24 cellular contexts compared by ENCODE assay signal in the genomic region with DNA sequence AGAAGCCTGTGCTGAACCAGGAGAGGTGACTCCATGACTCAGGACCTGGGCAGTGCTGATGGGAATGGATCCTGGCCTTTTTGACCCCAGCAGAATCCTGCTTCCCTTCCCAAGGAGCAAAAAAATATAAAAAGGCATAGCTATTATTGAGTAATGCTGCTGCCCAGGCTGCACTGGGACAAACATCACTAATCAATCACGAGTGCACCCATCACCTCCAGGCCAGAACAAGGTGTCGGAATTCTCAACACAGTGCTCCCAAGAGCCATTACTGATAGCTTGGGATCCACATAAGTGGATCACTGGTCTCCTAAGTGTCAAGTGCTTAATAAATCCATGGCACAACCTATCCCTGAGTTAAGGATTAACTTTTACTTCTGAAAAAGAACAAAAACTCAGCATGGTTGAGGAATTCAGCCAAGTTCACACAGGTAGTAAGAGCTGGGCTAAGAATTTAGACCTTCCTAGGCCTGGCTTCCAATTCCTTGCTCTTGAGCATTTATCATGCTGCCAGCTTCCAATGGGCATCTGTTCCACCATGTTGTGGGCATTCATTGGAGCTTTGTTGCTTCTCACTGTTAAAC. TPM values are rescaled to one million over a fixed set of nuclear protein-coding genes. Genes with fewer than 3 reads are reported as not detected.
DNase-seq lines count a peak whose midpoint lies in the region; ATAC-seq and TF ChIP-seq lines count a peak whose summit lies in the region.
"Had no signal": no experiment of that assay in that cellular context is flagged by ENCODE, and none has a peak within 500 bp of the region (broad histone marks: within the 10 kb centered on the region; RNA-seq: fewer than 3 reads in every experiment).

No MANE protein-coding gene starts in this region.

- H2BK120ac ChIP-seq in neuronal stem cell (ENCODE audit: low read depth, low read length) = no peak overlapping the region

- H3K27me3 Mint-ChIP-seq in GM23338 (ENCODE audit: insufficient read depth, low read depth, poor library complexity) = peaks cover 14% of the 10 kb centered on the region
- H3K27me3 Mint-ChIP-seq in naive B cell = no peaks in the 10 kb centered on the region
- peaks cover 5% of the 10 kb centered on the region for H3K27me3 Mint-ChIP-seq in glutamatergic neuron (ENCODE audit: unreplicated experiment)
- H3K27me3 Mint-ChIP-seq: B cell had no signal

- no peak overlapping the region for H2BK15ac ChIP-seq in neuronal stem cell (ENCODE audit: low read length)

- 0 out of 2 replicates have a peak overlapping the region, but pooled peaks have one; percentile 52 for H2AFZ ChIP-seq in GM23338
- no peak overlapping the region for H2AFZ ChIP-seq in neuronal stem cell (ENCODE audit: low read length)

- H4K91ac ChIP-seq in neuronal stem cell (ENCODE audit: low read depth, low read length, poor library complexity) = no peak overlapping the region

- H3K9me3 Mint-ChIP-seq in GM23338 (no peaks in the 10 kb centered on the region), naive B cell (no peaks in the 10 kb centered on the region), glutamatergic neuron (ENCODE audit: unreplicated experiment) (peaks cover 8% of the 10 kb centered on the region)

- H3K4me1 ChIP-seq in BLaER1 = peaks cover 62% of the 10 kb centered on the region
- peaks cover 41% of the 10 kb centered on the region for H3K4me1 ChIP-seq in GM23338 (ENCODE audit: insufficient read depth)
- peaks cover 29% of the 10 kb centered on the region for H3K4me1 ChIP-seq in iPS-18a (ENCODE audit: control insufficient read depth, low read depth, low read length)
- H3K4me1 ChIP-seq in neuronal stem cell (ENCODE audit: control insufficient read depth in 2 of 2, insufficient read depth in 1 of 2, low read depth in 1 of 2, low read length in 2 of 2) = peaks cover 28 to 29% of the 10 kb centered on the region in 2 donors

- H3K9me2 ChIP-seq in GM23338 (ENCODE audit: insufficient read depth) = no peaks in the 10 kb centered on the region
- H3K9me2 ChIP-seq: SK-N-SH had no signal

- no peak overlapping the region for H3K23ac ChIP-seq in neuronal stem cell (ENCODE audit: low read depth, low read length, poor library complexity)

- ATAC-seq in GM23338 = no peak
- ATAC-seq in naive B cell (ENCODE audit: low read depth in 2 of 2) = no peak
- no peak for ATAC-seq in HG03025 (IDR thresholded peaks at IDR 0.05; ENCODE audit: low FRiP score, unreplicated experiment)
- ATAC-seq: K562 had no signal

- no peak overlapping the region for H2AK5ac ChIP-seq in neuronal stem cell (ENCODE audit: low read depth, low read length)

- H3K79me1 ChIP-seq in neuronal stem cell (ENCODE audit: low read depth, low read length) = no peaks in the 10 kb centered on the region

- H3K4me2 ChIP-seq in BLaER1 (peak overlapping the region; percentile 97), GM23338 (peak overlapping the region; percentile 64), neuronal stem cell (ENCODE audit: insufficient read depth, low read length, poor library complexity, severe bottlenecking) (no peak overlapping the region)
- H3K4me2 ChIP-seq: SK-N-SH had no signal

- H3K9me3 ChIP-seq in BLaER1 (no peaks in the 10 kb centered on the region), iPS-18a (ENCODE audit: control insufficient read depth, low read depth, low read length) (no peaks in the 10 kb centered on the region), neuronal stem cell (replicated peaks in 1 of 2; ENCODE audit: control insufficient read depth in 2 of 2, insufficient read depth in 1 of 2, low read depth in 1 of 2, low read length in 2 of 2) (no peaks in the 10 kb centered on the region)
- H3K9me3 ChIP-seq: SK-N-SH had no signal

- H3K4me1 Mint-ChIP-seq in GM23338 (peaks cover 50% of the 10 kb centered on the region), naive B cell (peaks cover 36 to 48% (median 37%) of the 10 kb centered on the region in 3 donors), glutamatergic neuron (ENCODE audit: low read depth, unreplicated experiment) (peaks cover 8% of the 10 kb centered on the region)

- H3K79me2 ChIP-seq in GM23338 (replicated peaks; ENCODE audit: insufficient read depth) = no peaks in the 10 kb centered on the region

- H3K18ac ChIP-seq in neuronal stem cell (ENCODE audit: low read length) = no peak overlapping the region

- H3K27me3 ChIP-seq in BLaER1 (no peaks in the 10 kb centered on the region), GM23338 (ENCODE audit: insufficient read depth) (no peaks in the 10 kb centered on the region), iPS-18a (ENCODE audit: control insufficient read depth, insufficient read depth, low read length) (no peaks in the 10 kb centered on the region), neuronal stem cell (ENCODE audit: control insufficient read depth in 3 of 3, insufficient read depth in 3 of 3, low read depth in 1 of 3, low read length in 3 of 3) (no peaks in the 10 kb centered on the region)

- H4K8ac ChIP-seq in neuronal stem cell (ENCODE audit: low read depth, low read length) = no peak overlapping the region

- H2BK12ac ChIP-seq in neuronal stem cell (ENCODE audit: low read length) = no peak overlapping the region

- no peak overlapping the region for H3K27ac Mint-ChIP-seq in GM23338
- H3K27ac Mint-ChIP-seq in naive B cell = peak overlapping the region in 4 of 6 donors; percentile 15 to 53 (median 38)
- H3K27ac Mint-ChIP-seq in glutamatergic neuron (ENCODE audit: unreplicated experiment) = no peak overlapping the region
- H3K27ac Mint-ChIP-seq: B cell had no signal

- no peak overlapping the region for H3K27ac ChIP-seq in BLaER1
- H3K27ac ChIP-seq in GM23338 (ENCODE audit: low read depth) = no peak overlapping the region
- H3K27ac ChIP-seq in iPS-18a (ENCODE audit: low read length) = no peak overlapping the region
- H3K27ac ChIP-seq in neuronal stem cell (replicated peaks; ENCODE audit: low read length) = no peak overlapping the region

- no peak overlapping the region for H3K9ac ChIP-seq in BLaER1
- no peak overlapping the region for H3K9ac ChIP-seq in iPS-18a (ENCODE audit: low read length)
- H3K9ac ChIP-seq in neuronal stem cell (ENCODE audit: low read depth, low read length, poor library complexity) = no peak overlapping the region
- H3K9ac ChIP-seq: SK-N-SH had no signal

- H3K14ac ChIP-seq in neuronal stem cell (ENCODE audit: low read length) = no peak overlapping the region

- H3K4me3 ChIP-seq in BLaER1 (no peak overlapping the region), GM23338 (no peak overlapping the region), iPS-18a (ENCODE audit: low read length) (peak overlapping the region; percentile 11), neuronal stem cell (ENCODE audit: low read length in 2 of 2) (no peak overlapping the region)
- H3K4me3 ChIP-seq: K562 had no signal

- H3F3A ChIP-seq in GM23338 (replicated peaks; ENCODE audit: low read depth) = peaks cover 7% of the 10 kb centered on the region; the same call in 1 of the 2 replicates

- no peak overlapping the region for H2BK5ac ChIP-seq in neuronal stem cell (ENCODE audit: low read length)

- H3K4ac ChIP-seq in neuronal stem cell (ENCODE audit: low read length) = no peak overlapping the region

- no peak for DNase-seq in GM23338 (ENCODE audit: low spot score)
- no peak for DNase-seq in naive B cell
- DNase-seq in amygdala (lab: John Stamatoyannopoulos, UW) = no peak
- no peak for DNase-seq in glutamatergic neuron
- DNase-seq in neuronal stem cell (ENCODE audit: low spot score) = no peak
- DNase-seq: Calu3, DMS79 treated with DMSO at 0.1 percent for 48 hours, GF-D8, GOT3, HCEC 1CT, Kasumi-1, MV-4-11, NCI-H1105, NCI-H1436 treated with DMSO at 0.1 percent for 48 hours, NCI-H187 treated with DMSO at 0.1 percent for 48 hours, NCI-H2107, NCI-H446, NCI-H524 treated with DMSO at 0.1 percent for 48 hours, SK-N-SH had no signal

- no peak overlapping the region for H3K4me3 Mint-ChIP-seq in GM23338
- H3K4me3 Mint-ChIP-seq in naive B cell = no peak overlapping the region
- H3K4me3 Mint-ChIP-seq in glutamatergic neuron (ENCODE audit: unreplicated experiment) = no peak overlapping the region
- H3K4me3 Mint-ChIP-seq: B cell had no signal

- no peaks in the 10 kb centered on the region for H3K36me3 ChIP-seq in BLaER1
- no peaks in the 10 kb centered on the region for H3K36me3 ChIP-seq in GM23338 (ENCODE audit: insufficient read depth)
- H3K36me3 ChIP-seq in iPS-18a (ENCODE audit: control insufficient read depth, low read depth, low read length) = no peaks in the 10 kb centered on the region
- no peaks in the 10 kb centered on the region for H3K36me3 ChIP-seq in neuronal stem cell (replicated peaks in 1 of 2; ENCODE audit: control insufficient read depth in 2 of 2, insufficient read depth in 2 of 2, low read length in 2 of 2)

- H4K20me1 ChIP-seq in BLaER1 = no peaks in the 10 kb centered on the region
- H4K20me1 ChIP-seq in GM23338 (replicated peaks; ENCODE audit: insufficient read depth) = no peaks in the 10 kb centered on the region

- H3K36me3 Mint-ChIP-seq in GM23338 (ENCODE audit: low read depth) (no peaks in the 10 kb centered on the region), naive B cell (no peaks in the 10 kb centered on the region), glutamatergic neuron (ENCODE audit: unreplicated experiment) (no peaks in the 10 kb centered on the region)

- WGBS in neuronal stem cell (ENCODE audit: extremely low coverage in 2 of 2, insufficient read length in 2 of 2, insufficient replicate concordance in 1 of 2), 2 donors = no CpG with 5 or more reads among the region's 2 CpGs

- no peak for TF ChIP-seq CTCF in GM23338 (conservative IDR thresholded peaks at IDR 0.05; ENCODE audit: low read depth in 2 of 2)
- no peak for TF ChIP-seq CTCF in glutamatergic neuron (IDR thresholded peaks at IDR 0.05; ENCODE audit: partially characterized antibody, unreplicated experiment)

RNA-seq across cellular contexts. Expression of gene IRF2BPL, which starts 31.9 kb away (rescaled TPM):
- 97.8 and 119 TPM in 2 replicates for total RNA-seq in GM23338 (2014; rRNA removed; shearing (Covaris generic))
- polyA plus RNA-seq in GM23338 (2016; fragmentation: Nextera tagmentation; extraction: Ambion mirVana) = 11.2 and 13.2 TPM in 2 replicates
- 1 to 10 TPM; 1.7 to 4.6 (median 3.2) TPM for polyA plus RNA-seq in naive B cell (ENCODE audit: low read depth in 6 of 6)
- 23.3 TPM for total RNA-seq in glutamatergic neuron (ENCODE audit: unreplicated experiment)
- 12.3 TPM for polyA plus RNA-seq in neuronal stem cell (2013, experiment 1 of 2)
- 12.4 TPM for polyA plus RNA-seq in neuronal stem cell (2013, experiment 2 of 2)

Comparison
In these comparisons a context has a peak if more than half of its experiments do, and no peak if none do; other contexts are left out.
1. H3K27ac Mint-ChIP-seq: peak in naive B cell (4 of 6); none in GM23338 (single experiment) and glutamatergic neuron (single experiment).